ENCODE assay signal across 15 cellular contexts in genomic region chr6:372336-372911, GRCh38. TPM values are rescaled to one million over a fixed set of nuclear protein-coding genes. Genes with fewer than 3 reads are reported as not detected.
DNase-seq lines count a peak whose midpoint lies in the region; ATAC-seq and TF ChIP-seq lines count a peak whose summit lies in the region.
"Had no signal": no experiment of that assay in that cellular context is flagged by ENCODE, and none has a peak within 500 bp of the region (broad histone marks: within the 10 kb centered on the region; RNA-seq: fewer than 3 reads in every experiment).

No MANE protein-coding gene starts in this region.

- H4K8ac ChIP-seq in neuronal stem cell (ENCODE audit: low read depth, low read length), result no peak overlapping the region

- H2BK15ac ChIP-seq in neuronal stem cell (ENCODE audit: low read length), result no peak overlapping the region

- no peaks in the 10 kb centered on the region for H3K79me1 ChIP-seq in neuronal stem cell (ENCODE audit: low read depth, low read length)

- H3K27ac ChIP-seq in OCI-LY1 (ENCODE audit: low read depth, low read length, poor library complexity, severe bottlenecking) (no peak overlapping the region), neuronal stem cell (replicated peaks; ENCODE audit: low read length) (no peak overlapping the region)
- H3K27ac ChIP-seq: neural progenitor cell, tibial nerve had no signal

- peak overlapping the region; percentile 21 for H3K18ac ChIP-seq in neuronal stem cell (ENCODE audit: low read length)

- H3K4me1 ChIP-seq in OCI-LY1 (ENCODE audit: insufficient read depth, low read length, severe bottlenecking), result peaks cover 36% of the 10 kb centered on the region
- no peaks in the 10 kb centered on the region for H3K4me1 ChIP-seq in neuronal stem cell (ENCODE audit: control insufficient read depth in 2 of 2, insufficient read depth in 1 of 2, low read depth in 1 of 2, low read length in 2 of 2)
- H3K4me1 ChIP-seq: tibial nerve had no signal

- H3K4me2 ChIP-seq in OCI-LY1 (ENCODE audit: low read length) (peak overlapping the region; percentile 13), neuronal stem cell (ENCODE audit: insufficient read depth, low read length, poor library complexity, severe bottlenecking) (no peak overlapping the region)
- H3K4me2 ChIP-seq: neural progenitor cell had no signal

- no peaks in the 10 kb centered on the region for H3K79me2 ChIP-seq in OCI-LY1 (ENCODE audit: insufficient read depth, low read length)

- no peak overlapping the region for H2AK5ac ChIP-seq in neuronal stem cell (ENCODE audit: low read depth, low read length)

- H2AFZ ChIP-seq in OCI-LY1 (ENCODE audit: low read length), result no peak overlapping the region
- no peak overlapping the region for H2AFZ ChIP-seq in neuronal stem cell (ENCODE audit: low read length)
- H2AFZ ChIP-seq: neural progenitor cell had no signal

- TF ChIP-seq CTCF in OCI-LY1 (IDR thresholded peaks at IDR 0.05; ENCODE audit: low read length), result no peak

- no peak overlapping the region for H3K4ac ChIP-seq in neuronal stem cell (ENCODE audit: low read length)

- no peaks in the 10 kb centered on the region for H4K20me1 ChIP-seq in OCI-LY1 (ENCODE audit: insufficient read depth, low read length)

- no peak overlapping the region for H2BK5ac ChIP-seq in neuronal stem cell (ENCODE audit: low read length)

- H3K9me3 ChIP-seq in OCI-LY1 (ENCODE audit: low read length), result no peaks in the 10 kb centered on the region
- peaks cover 0 to 40% of the 10 kb centered on the region in 2 donors for H3K9me3 ChIP-seq in neuronal stem cell (replicated peaks in 1 of 2; ENCODE audit: control insufficient read depth in 2 of 2, insufficient read depth in 1 of 2, low read depth in 1 of 2, low read length in 2 of 2)
- H3K9me3 ChIP-seq: tibial nerve had no signal

- H4K91ac ChIP-seq in neuronal stem cell (ENCODE audit: low read depth, low read length, poor library complexity), result no peak overlapping the region

- H3K4me3 ChIP-seq in OCI-LY1 (ENCODE audit: low read depth, low read length, poor library complexity, severe bottlenecking) (no peak overlapping the region), neuronal stem cell (ENCODE audit: low read length in 2 of 2) (peak overlapping the region in 1 of 2 donors; percentile 42)
- H3K4me3 ChIP-seq: neural progenitor cell, tibial nerve had no signal

- no peak overlapping the region for H3K9ac ChIP-seq in OCI-LY1 (ENCODE audit: low read length)
- no peak overlapping the region for H3K9ac ChIP-seq in neuronal stem cell (ENCODE audit: low read depth, low read length, poor library complexity)
- H3K9ac ChIP-seq: neural progenitor cell had no signal

- H2BK120ac ChIP-seq in neuronal stem cell (ENCODE audit: low read depth, low read length), result no peak overlapping the region

- peak overlapping the region; percentile 20 for H3K23ac ChIP-seq in neuronal stem cell (ENCODE audit: low read depth, low read length, poor library complexity)

- no CpG with 5 or more reads among the region's 16 CpGs for WGBS in neuronal stem cell (ENCODE audit: extremely low coverage in 2 of 2, insufficient read length in 2 of 2, insufficient replicate concordance in 1 of 2), 2 donors

- H3K14ac ChIP-seq in neuronal stem cell (ENCODE audit: low read length), result peak overlapping the region; percentile 77

- H3F3A ChIP-seq in OCI-LY1 (ENCODE audit: insufficient read depth, low read length), result no peaks in the 10 kb centered on the region

- H3K27me3 ChIP-seq in OCI-LY1 (ENCODE audit: insufficient read depth, low read length) (no peaks in the 10 kb centered on the region), neuronal stem cell (ENCODE audit: control insufficient read depth in 3 of 3, insufficient read depth in 3 of 3, low read depth in 1 of 3, low read length in 3 of 3) (peaks cover 0 to 23% (median 2%) of the 10 kb centered on the region in 3 experiments)

- no peaks in the 10 kb centered on the region for H3K36me3 ChIP-seq in OCI-LY1 (ENCODE audit: insufficient read depth, low read length)
- no peaks in the 10 kb centered on the region for H3K36me3 ChIP-seq in neuronal stem cell (replicated peaks in 1 of 2; ENCODE audit: control insufficient read depth in 2 of 2, insufficient read depth in 2 of 2, low read length in 2 of 2)
- H3K36me3 ChIP-seq: neural progenitor cell, tibial nerve had no signal

- H2BK12ac ChIP-seq in neuronal stem cell (ENCODE audit: low read length), result no peak overlapping the region

- no peaks in the 10 kb centered on the region for H3K9me2 ChIP-seq in OCI-LY1 (ENCODE audit: low read depth, low read length)

- no peak for DNase-seq in neuronal stem cell (ENCODE audit: low spot score)
- DNase-seq in KG1 (lab: John Stamatoyannopoulos, UW), result no peak
- DNase-seq in central memory CD4-positive, alpha-beta T cell, result no peak
- no peak for DNase-seq in glomerular visceral epithelial cell (ENCODE audit: extremely low spot score)
- no peak for DNase-seq in nucleus accumbens (lab: John Stamatoyannopoulos, UW)
- DNase-seq: COR-L47; NCI-H2081; NK-92 treated with Interleukin-12 subunit alpha and Interleukin-12 subunit beta, amount 100 ng/mL, for 24 hours; small intestine had no signal

- peak; percentile 67 for ATAC-seq in GM19395 (IDR thresholded peaks at IDR 0.05; ENCODE audit: unreplicated experiment)
- ATAC-seq in HG02588 (IDR thresholded peaks at IDR 0.05; ENCODE audit: unreplicated experiment), result peak; percentile 60

RNA-seq across cellular contexts. Expression of gene IRF4, which starts 19.1 kb away (rescaled TPM):
- 0.42 TPM for polyA plus RNA-seq in neuronal stem cell (2013, experiment 1 of 2)
- polyA plus RNA-seq in neuronal stem cell (2013, experiment 2 of 2), result 0.48 TPM
- polyA plus RNA-seq: endothelial cell of umbilical vein had no signal
